ENCODE assay signal across 11 cellular contexts in genomic region chr6:55578537-55579363, GRCh38. TPM values are rescaled to one million over a fixed set of nuclear protein-coding genes. Genes with fewer than 3 reads are reported as not detected.
DNase-seq lines count a peak whose midpoint lies in the region; ATAC-seq, FAIRE-seq and TF ChIP-seq lines count a peak whose summit lies in the region.
"Had no signal": no experiment of that assay in that cellular context is flagged by ENCODE, and none has a peak within 500 bp of the region (broad histone marks: within the 10 kb centered on the region; RNA-seq: fewer than 3 reads in every experiment).

Gene HMGCLL1 (minus strand): TSS chr6:55579192. CDS start chr6:55579055, 137 bp downstream.

- no peaks in the 10 kb centered on the region for H3K36me3 Mint-ChIP-seq in stimulated activated effector memory CD8-positive, alpha-beta T cell treated with anti-CD3 and anti-CD28 coated beads, Interleukin-12 subunit alpha, Interleukin-12 subunit beta, amount 100 ng/mL, for 72 hours
- H3K36me3 Mint-ChIP-seq in activated naive CD8-positive, alpha-beta T cell treated with anti-CD3 and anti-CD28 coated beads for 36 hours, result peaks cover 4% of the 10 kb centered on the region

- peaks cover 5% of the 10 kb centered on the region for H3K4me1 ChIP-seq in keratinocyte (ENCODE audit: control insufficient read depth, extremely low read depth, insufficient read depth, low read length)

- no peaks in the 10 kb centered on the region for H3K36me3 ChIP-seq in keratinocyte (ENCODE audit: control insufficient read depth in 2 of 2, extremely low read depth in 1 of 2, insufficient read depth in 2 of 2, low read length in 2 of 2)

- H4K20me1 ChIP-seq in keratinocyte (ENCODE audit: control insufficient read depth, extremely low read depth, insufficient read depth, low read length), result no peaks in the 10 kb centered on the region

- H3K4me1 Mint-ChIP-seq in stimulated activated effector memory CD8-positive, alpha-beta T cell treated with anti-CD3 and anti-CD28 coated beads, Interleukin-12 subunit alpha, Interleukin-12 subunit beta, amount 100 ng/mL, for 72 hours, result no peaks in the 10 kb centered on the region
- peaks cover 3% of the 10 kb centered on the region for H3K4me1 Mint-ChIP-seq in activated naive CD8-positive, alpha-beta T cell treated with anti-CD3 and anti-CD28 coated beads for 36 hours

- H3K27ac Mint-ChIP-seq in stimulated activated effector memory CD8-positive, alpha-beta T cell treated with anti-CD3 and anti-CD28 coated beads, Interleukin-12 subunit alpha, Interleukin-12 subunit beta, amount 100 ng/mL, for 72 hours, result no peak within 1 kb of the TSS
- no peak within 1 kb of the TSS for H3K27ac Mint-ChIP-seq in activated naive CD8-positive, alpha-beta T cell treated with anti-CD3 and anti-CD28 coated beads for 36 hours

- peak in 1 of 3 experiments; percentile 6 for TF ChIP-seq CTCF in keratinocyte (optimal IDR thresholded peaks at IDR 0.05 in 1 of 3, IDR thresholded peaks at IDR 0.05 in 1 of 3, conservative IDR thresholded peaks at IDR 0.05 in 1 of 3; ENCODE audit: extremely low read depth in 1 of 3, insufficient read depth in 2 of 3, low read length in 3 of 3)

- dilution Hi-C loops in keratinocyte (cut with MboI; ENCODE audit: extremely low pct_ligation_motif_present, low sequenced_read_pairs), result no loop called here

- no peaks in the 10 kb centered on the region for H3K9me1 ChIP-seq in keratinocyte (ENCODE audit: control insufficient read depth, extremely low read depth, insufficient read depth, low read length)

- H3K4me3 Mint-ChIP-seq in stimulated activated effector memory CD8-positive, alpha-beta T cell treated with anti-CD3 and anti-CD28 coated beads, Interleukin-12 subunit alpha, Interleukin-12 subunit beta, amount 100 ng/mL, for 72 hours, result no peak within 1 kb of the TSS
- H3K4me3 Mint-ChIP-seq in activated naive CD8-positive, alpha-beta T cell treated with anti-CD3 and anti-CD28 coated beads for 36 hours, result no peak within 1 kb of the TSS

- peak within 1 kb of the TSS; percentile 36 to 49 (median 49) for H3K4me3 ChIP-seq in keratinocyte (ENCODE audit: control insufficient read depth in 2 of 3, extremely low read depth in 1 of 3, insufficient read depth in 2 of 3, low read depth in 1 of 3, low read length in 3 of 3)
- H3K4me3 ChIP-seq: K562 had no signal

- FAIRE-seq in keratinocyte (lab: Jason Lieb, UNC), result no peak
- FAIRE-seq: A204.1, K562 had no signal

- peaks cover 7% of the 10 kb centered on the region for H3K27me3 Mint-ChIP-seq in activated naive CD8-positive, alpha-beta T cell treated with anti-CD3 and anti-CD28 coated beads for 36 hours

- H3K27ac ChIP-seq in keratinocyte (ENCODE audit: control insufficient read depth, insufficient read depth, low read length), result no peak within 1 kb of the TSS

- H3K9me3 ChIP-seq in keratinocyte (ENCODE audit: control insufficient read depth, low read depth, low read length), result no peaks in the 10 kb centered on the region

- peak within 1 kb of the TSS; percentile 77 for H3K4me2 ChIP-seq in keratinocyte (ENCODE audit: control insufficient read depth, extremely low read depth, insufficient read depth, low read depth, low read length)

- DNase-seq in NCI-H187 (lab: John Stamatoyannopoulos, UW), result peak; percentile 4 to 30
- DNase-seq in NCI-H187 treated with DMSO at 0.1 percent for 48 hours (lab: John Stamatoyannopoulos, UW), result no peak
- DNase-seq in cerebellar cortex (ENCODE audit: low spot score), result peak; percentile 82
- no peak for DNase-seq in keratinocyte (ENCODE audit: low read depth, low spot score)
- no peak for DNase-seq in stimulated activated effector memory CD8-positive, alpha-beta T cell treated with anti-CD3 and anti-CD28 coated beads, Interleukin-12 subunit alpha, Interleukin-12 subunit beta, amount 100 ng/mL, for 72 hours (ENCODE audit: low spot score in 2 of 2)
- DNase-seq in foreskin melanocyte, result no peak
- no peak for DNase-seq in activated naive CD8-positive, alpha-beta T cell treated with anti-CD3 and anti-CD28 coated beads for 36 hours

- ATAC-seq in stimulated activated effector memory CD8-positive, alpha-beta T cell treated with anti-CD3 and anti-CD28 coated beads, Interleukin-12 subunit alpha, Interleukin-12 subunit beta, amount 100 ng/mL, for 72 hours, result peak; percentile 19
- ATAC-seq in HG02981 (IDR thresholded peaks at IDR 0.05; ENCODE audit: unreplicated experiment), result no peak
- ATAC-seq: K562 had no signal

- no peaks in the 10 kb centered on the region for H3K79me2 ChIP-seq in keratinocyte (ENCODE audit: control insufficient read depth, insufficient read depth, low read length)

- H3K27me3 ChIP-seq in keratinocyte (ENCODE audit: control insufficient read depth, extremely low read depth, insufficient read depth, low read length), result peaks cover 14% of the 10 kb centered on the region

- no peak within 1 kb of the TSS for H3K9ac ChIP-seq in keratinocyte (ENCODE audit: control insufficient read depth, extremely low read depth, insufficient read depth, low read length)

- peak within 1 kb of the TSS; percentile 68 for H2AFZ ChIP-seq in keratinocyte (ENCODE audit: control insufficient read depth, low read length)

- H3K9me3 Mint-ChIP-seq in stimulated activated effector memory CD8-positive, alpha-beta T cell treated with anti-CD3 and anti-CD28 coated beads, Interleukin-12 subunit alpha, Interleukin-12 subunit beta, amount 100 ng/mL, for 72 hours, result peaks cover 14% of the 10 kb centered on the region
- peaks cover 3% of the 10 kb centered on the region for H3K9me3 Mint-ChIP-seq in activated naive CD8-positive, alpha-beta T cell treated with anti-CD3 and anti-CD28 coated beads for 36 hours

RNA-seq across cellular contexts. Expression of gene HMGCLL1, which starts in this region (rescaled TPM):
- 0.04 to 0.06 TPM in 2 of 3 replicates, not detected in the other for polyA plus RNA-seq in keratinocyte
- not detected for polyA plus RNA-seq in keratinocyte (2011; ENCODE audit: low read depth)
- 0.06 TPM in 2 replicates for polyA plus RNA-seq in keratinocyte (2011; cell fraction: cytosol; rRNA removed)
- 0.06 TPM in 1 of 2 replicates, not detected in the other for polyA plus RNA-seq in keratinocyte (2011; cell fraction: nucleus; rRNA removed)
- polyA plus RNA-seq in keratinocyte (2012; ENCODE audit: low replicate concordance), result not detected in 2 replicates
- not detected in 3 replicates for polyA minus RNA-seq in keratinocyte
- polyA minus RNA-seq in keratinocyte (2011; cell fraction: cytosol; rRNA and poly(A)+ RNA removed), result not detected
- polyA minus RNA-seq in keratinocyte (2011; cell fraction: nucleus; rRNA and poly(A)+ RNA removed), result not detected in 2 replicates
- total RNA-seq in activated naive CD8-positive, alpha-beta T cell treated with anti-CD3 and anti-CD28 coated beads for 36 hours, result not detected
- total RNA-seq: glomerular endothelial cell, K562 had no signal
- polyA plus RNA-seq: K562 had no signal

Comparison
In these comparisons a context has a peak if more than half of its experiments do, and no peak if none do; other contexts are left out.
1. DNase-seq: peak in NCI-H187 (2 of 2) and cerebellar cortex (single experiment); none in NCI-H187 treated with DMSO at 0.1 percent for 48 hours (single experiment), keratinocyte (single experiment), stimulated activated effector memory CD8-positive, alpha-beta T cell treated with anti-CD3 and anti-CD28 coated beads, Interleukin-12 subunit alpha, Interleukin-12 subunit beta, amount 100 ng/mL, for 72 hours (0 of 2), foreskin melanocyte (single experiment) and activated naive CD8-positive, alpha-beta T cell treated with anti-CD3 and anti-CD28 coated beads for 36 hours (single experiment).